27 cellular contexts compared by ENCODE assay signal in genomic region chr1:243705585-243705984, GRCh38.
DNase-seq lines count a peak whose midpoint lies in the region; ATAC-seq lines count a peak whose summit lies in the region.
"Had no signal": no experiment of that assay in that cellular context is flagged by ENCODE, and none has a peak within 500 bp of the region (broad histone marks: within the 10 kb centered on the region; RNA-seq: fewer than 3 reads in every experiment).

No MANE protein-coding gene starts in this region.

- no peaks in the 10 kb centered on the region for H3K27me3 ChIP-seq in endocrine pancreas (ENCODE audit: control insufficient read depth, insufficient read depth, low read length)
- H3K27me3 ChIP-seq: uterus had no signal

- no peak overlapping the region for H3K9ac ChIP-seq in endocrine pancreas (ENCODE audit: control insufficient read depth, insufficient read depth, low read length)

- no peaks in the 10 kb centered on the region for H3K36me3 Mint-ChIP-seq in immature natural killer cell
- H3K36me3 Mint-ChIP-seq: CD4-positive, CD25-positive, alpha-beta regulatory T cell had no signal

- H3K4me1 ChIP-seq in endocrine pancreas (ENCODE audit: control insufficient read depth, insufficient read depth, low read length): peaks cover 4% of the 10 kb centered on the region

- H3K9me3 ChIP-seq in endocrine pancreas (ENCODE audit: control insufficient read depth, low read length): no peaks in the 10 kb centered on the region
- H3K9me3 ChIP-seq: thoracic aorta, uterus had no signal

- DNase-seq in NCI-H2171 treated with DMSO at 0.1 percent for 48 hours (lab: John Stamatoyannopoulos, UW) (peak; percentile 24), NCI-H2171 (lab: John Stamatoyannopoulos, UW) (no peak), NCI-H2081 treated with DMSO at 0.1 percent for 48 hours (lab: John Stamatoyannopoulos, UW) (peak; percentile 90), NCI-H748 (lab: John Stamatoyannopoulos, UW; ENCODE audit: unreplicated experiment) (peak; percentile 95), immature natural killer cell (no peak), left lobe of liver (ENCODE audit: low spot score) (no peak), AG08395 (ENCODE audit: low spot score) (no peak)
- DNase-seq: activated CD4-positive, alpha-beta T cell treated with anti-CD3 and anti-CD28 coated beads, Interleukin-2, amount 50 U/mL, for 48 hours; activated naive CD4-positive, alpha-beta T cell; activated naive CD8-positive, alpha-beta T cell treated with anti-CD3 and anti-CD28 coated beads, Interleukin-2, amount 50 U/mL, for 24 hours; caudate nucleus; CD4-positive, CD25-positive, alpha-beta regulatory T cell; endodermal cell; H7; KBM-7; left ventricle myocardium superior; NCI-H1436; posterior cingulate gyrus; right cardiac atrium; Right ventricle myocardium superior; T-helper 2 cell; uterus had no signal

- H3K4me3 Mint-ChIP-seq in immature natural killer cell: no peak overlapping the region
- H3K4me3 Mint-ChIP-seq: activated naive CD8-positive, alpha-beta T cell treated with anti-CD3 and anti-CD28 coated beads, Interleukin-2, amount 50 U/mL, for 24 hours; CD4-positive, CD25-positive, alpha-beta regulatory T cell; endodermal cell; stimulated activated naive CD8-positive, alpha-beta T cell treated with anti-CD3 and anti-CD28 coated beads, Interleukin-15, Interleukin-2, amounts not matched to agents 100 ng/mL and 50 ng/mL, for 24 hours had no signal

- peak overlapping the region; percentile 67 for H3K4me3 ChIP-seq in endocrine pancreas (ENCODE audit: control insufficient read depth, insufficient read depth, low read length)
- H3K4me3 ChIP-seq: smooth muscle cell, thoracic aorta, uterus had no signal

- no peaks in the 10 kb centered on the region for H3K36me3 ChIP-seq in endocrine pancreas (ENCODE audit: control insufficient read depth, insufficient read depth, low read length)
- H3K36me3 ChIP-seq: thoracic aorta, uterus had no signal

- no peaks in the 10 kb centered on the region for H3K9me3 Mint-ChIP-seq in immature natural killer cell
- H3K9me3 Mint-ChIP-seq: activated naive CD8-positive, alpha-beta T cell treated with anti-CD3 and anti-CD28 coated beads, Interleukin-2, amount 50 U/mL, for 24 hours; CD4-positive, CD25-positive, alpha-beta regulatory T cell; endodermal cell; stimulated activated naive CD8-positive, alpha-beta T cell treated with anti-CD3 and anti-CD28 coated beads, Interleukin-15, Interleukin-2, amounts not matched to agents 100 ng/mL and 50 ng/mL, for 24 hours had no signal

- H3K27me3 Mint-ChIP-seq in immature natural killer cell (ENCODE audit: low read depth in 3 of 3): peaks cover 0 to under 1% (median 0%) of the 10 kb centered on the region in 3 donors
- H3K27me3 Mint-ChIP-seq: activated naive CD8-positive, alpha-beta T cell treated with anti-CD3 and anti-CD28 coated beads, Interleukin-2, amount 50 U/mL, for 24 hours; CD4-positive, CD25-positive, alpha-beta regulatory T cell; stimulated activated naive CD8-positive, alpha-beta T cell treated with anti-CD3 and anti-CD28 coated beads, Interleukin-15, Interleukin-2, amounts not matched to agents 100 ng/mL and 50 ng/mL, for 24 hours had no signal

- no peak for ATAC-seq in left lobe of liver
- ATAC-seq: activated CD4-positive, CD25-positive, alpha-beta regulatory T cell treated with anti-CD3 and anti-CD28 coated beads, Interleukin-2, amount 50 U/mL, for 24 hours; activated naive CD8-positive, alpha-beta T cell treated with anti-CD3 and anti-CD28 coated beads, Interleukin-2, amount 50 U/mL, for 24 hours; left ventricle myocardium superior; right cardiac atrium had no signal

- peaks cover 4 to 10% of the 10 kb centered on the region in 2 donors for H3K4me1 Mint-ChIP-seq in immature natural killer cell
- H3K4me1 Mint-ChIP-seq: endodermal cell had no signal

- no peak overlapping the region for H3K27ac Mint-ChIP-seq in immature natural killer cell
- H3K27ac Mint-ChIP-seq: activated naive CD8-positive, alpha-beta T cell treated with anti-CD3 and anti-CD28 coated beads, Interleukin-2, amount 50 U/mL, for 24 hours; CD4-positive, CD25-positive, alpha-beta regulatory T cell; stimulated activated naive CD8-positive, alpha-beta T cell treated with anti-CD3 and anti-CD28 coated beads, Interleukin-15, Interleukin-2, amounts not matched to agents 100 ng/mL and 50 ng/mL, for 24 hours had no signal

Comparison
In these comparisons a context has a peak if more than half of its experiments do, and no peak if none do; other contexts are left out.
1. DNase-seq: peak in NCI-H2171 treated with DMSO at 0.1 percent for 48 hours (single experiment), NCI-H2081 treated with DMSO at 0.1 percent for 48 hours (single experiment) and NCI-H748 (single experiment); none in NCI-H2171 (single experiment), immature natural killer cell (0 of 3), left lobe of liver (single experiment) and AG08395 (single experiment).